In genomic region chr6:26020983-26021349, GRCh38 we compare ENCODE assay signal across 7 cellular contexts. TPM values are rescaled to one million over a fixed set of nuclear protein-coding genes. Genes with fewer than 3 reads are reported as not detected.
A peak's percentile ranks its signal among the peaks of the same experiment; 100 is the strongest.
DNase-seq lines count a peak whose midpoint lies in the region; ATAC-seq and TF ChIP-seq lines count a peak whose summit lies in the region.

No MANE protein-coding gene starts in this region.

- intact Hi-C loops in right cardiac atrium (cut with DNase I), result loop anchor here in 2 of 4 donors (10.0 kb wide), 3 partner anchors 164 to 1114 kb away; partner anchors contain the start of gene ABT1 (in 1 of the 2)

- peak overlapping the region; percentile 98 for H3K9ac ChIP-seq in OCI-LY3 (ENCODE audit: low read length)

- H4K20me1 ChIP-seq in OCI-LY3 (ENCODE audit: insufficient read depth, low read length), result no peaks in the 10 kb centered on the region

- no peaks in the 10 kb centered on the region for H3K36me3 ChIP-seq in OCI-LY3 (replicated peaks; ENCODE audit: low read depth, low read length)

- peak; percentile 47 to 85 (median 82) for DNase-seq in right cardiac atrium
- DNase-seq in retina, result peak; percentile 90
- DNase-seq in CD1c-positive myeloid dendritic cell (ENCODE audit: extremely low spot score), result no peak

- no peak overlapping the region for H2AFZ ChIP-seq in OCI-LY3 (ENCODE audit: low read depth, low read length)

- peak overlapping the region; percentile 84 for H3K4me3 ChIP-seq in OCI-LY3 (ENCODE audit: low read length)
- peak overlapping the region; percentile 49 for H3K4me3 ChIP-seq in right cardiac atrium (ENCODE audit: low read length)

- WGBS in adipose tissue, 3 donors, result 0 to 1% (median 1%) methylated on average over 23 of the region's 23 CpGs
- WGBS in right cardiac atrium, result under 1% methylated on average over 23 of the region's 23 CpGs

- H3K4me1 ChIP-seq in OCI-LY3 (ENCODE audit: low read length), result peaks cover 19% of the 10 kb centered on the region
- no peaks in the 10 kb centered on the region for H3K4me1 ChIP-seq in right cardiac atrium (ENCODE audit: control insufficient read depth, insufficient read depth, low read length)

- no peaks in the 10 kb centered on the region for H3K27me3 ChIP-seq in OCI-LY3 (ENCODE audit: low read depth, low read length)
- no peaks in the 10 kb centered on the region for H3K27me3 ChIP-seq in right cardiac atrium (ENCODE audit: control insufficient read depth, insufficient read depth)

- peak overlapping the region; percentile 99 for H3K27ac ChIP-seq in OCI-LY3 (ENCODE audit: low read length)
- peak overlapping the region; percentile 80 for H3K27ac ChIP-seq in adipose tissue (ENCODE audit: low read depth, low read length)
- peak overlapping the region; percentile 89 for H3K27ac ChIP-seq in right cardiac atrium (ENCODE audit: low read length)

- TF ChIP-seq CTCF in OCI-LY3 (IDR thresholded peaks at IDR 0.05; ENCODE audit: low read depth, low read length), result no peak

- peaks cover 6% of the 10 kb centered on the region; the same call in 1 of the 2 replicates for H3K9me3 ChIP-seq in OCI-LY3 (ENCODE audit: insufficient read depth, low read length)
- H3K9me3 ChIP-seq in right cardiac atrium (ENCODE audit: control insufficient read depth, low read length), result no peaks in the 10 kb centered on the region

- no peaks in the 10 kb centered on the region for H3K79me2 ChIP-seq in OCI-LY3 (ENCODE audit: low read length)

- peak; percentile 11 for ATAC-seq in GM18868 (IDR thresholded peaks at IDR 0.05; ENCODE audit: unreplicated experiment)
- peak; percentile 20 for ATAC-seq in HG02642 (IDR thresholded peaks at IDR 0.05; ENCODE audit: poor library complexity, unreplicated experiment)
- peak; percentile 3 to 11 for ATAC-seq in right cardiac atrium

- peak overlapping the region; percentile 95 for H3K4me2 ChIP-seq in OCI-LY3 (ENCODE audit: low read length)

RNA-seq across cellular contexts. Expression of gene TRIM38, which starts 58.4 kb away (rescaled TPM):
- polyA plus RNA-seq in adipose tissue, result 1 to 10 TPM; 1.5 to 9.6 (median 3.2) TPM
- 1 to 10 TPM; 4.0 to 4.7 (median 4.4) TPM for total RNA-seq in right cardiac atrium
- 2.7 TPM for polyA plus RNA-seq in right cardiac atrium
